11 cellular contexts compared by ENCODE assay signal in the genomic region with DNA sequence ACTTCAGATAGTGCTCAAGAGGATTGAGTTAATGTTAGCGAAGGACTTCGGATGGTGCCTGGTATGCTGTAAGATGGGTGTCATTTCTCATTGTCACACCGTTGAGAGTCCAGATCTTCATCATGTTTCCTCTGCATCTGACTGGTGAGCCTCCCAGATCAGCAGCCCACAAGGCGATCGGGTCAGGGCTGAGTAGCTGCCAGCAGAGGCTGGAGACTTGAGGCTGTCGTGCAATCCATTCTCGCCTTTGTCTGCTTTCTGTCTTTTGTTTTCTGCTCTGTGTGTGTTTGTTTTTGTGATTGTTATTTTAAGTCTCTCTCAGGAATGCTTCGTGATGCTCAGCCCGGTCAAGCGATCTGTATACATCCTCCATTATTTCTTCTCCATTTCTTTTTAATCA.
"Had no signal": no experiment of that assay in that cellular context is flagged by ENCODE, and none has a peak within 500 bp of the region (broad histone marks: within the 10 kb centered on the region; RNA-seq: fewer than 3 reads in every experiment).

No MANE protein-coding gene starts in this region.

- H3K4me1 ChIP-seq: breast epithelium had no signal

- DNase-seq: activated CD4-positive, alpha-beta memory T cell treated with anti-CD3 and anti-CD28 coated beads, Interleukin-2, amount 10 ng/mL, durations not matched to agents 7 days and 5 days; activated CD4-positive, alpha-beta T cell treated with anti-CD3 and anti-CD28 coated beads for 1 hour; activated gamma-delta T cell treated with Interleukin-2 at 50 U/mL for 16 hours; activated naive CD8-positive, alpha-beta T cell treated with anti-CD3 and anti-CD28 coated beads, Interleukin-2, amount 10 ng/mL, durations not matched to agents 7 days and 5 days; activated T-cell treated with anti-CD3 and anti-CD28 coated beads, Interleukin-2, amount 50 U/mL, for 48 hours; anterior cingulate cortex; heart right ventricle; T-helper 9 cell had no signal

- H3K4me3 ChIP-seq: breast epithelium, heart right ventricle, skin epidermis had no signal

- H3K27me3 ChIP-seq: breast epithelium, heart right ventricle had no signal

- H3K9me3 ChIP-seq: breast epithelium, heart right ventricle had no signal

- H3K27ac ChIP-seq: parathyroid adenoma, skin epidermis had no signal

- H3K36me3 ChIP-seq: breast epithelium, heart right ventricle had no signal
